Comparison of ENCODE assay signal across 18 cellular contexts in genomic region chr4:139333046-139333445, GRCh38. TPM values are rescaled to one million over a fixed set of nuclear protein-coding genes. Genes with fewer than 3 reads are reported as not detected.
"Had no signal": no experiment of that assay in that cellular context is flagged by ENCODE, and none has a peak within 500 bp of the region (broad histone marks: within the 10 kb centered on the region; RNA-seq: fewer than 3 reads in every experiment).

No MANE protein-coding gene starts in this region.

- H3K27me3 ChIP-seq: neutrophil, SJCRH30, thyroid gland had no signal

- FAIRE-seq: endothelial cell of umbilical vein, TTC549 had no signal

- H3K27me3 Mint-ChIP-seq: activated B cell treated with CpG ODN at 0.5 μM for 24 hours; naive thymus-derived CD8-positive, alpha-beta T cell; stimulated activated naive B cell treated with anti-CD40 and anti-IgM and Interleukin-4, amounts not matched to agents 10 μg/mL and 1 μg/mL and 100 μg/mL, for 72 hours had no signal

- H3K27ac Mint-ChIP-seq: activated B cell treated with CpG ODN at 0.5 μM for 24 hours; stimulated activated naive B cell treated with anti-CD40 and anti-IgM and Interleukin-4, amounts not matched to agents 10 μg/mL and 1 μg/mL and 100 μg/mL, for 72 hours had no signal

- H3K4me3 Mint-ChIP-seq: activated B cell treated with CpG ODN at 0.5 μM for 24 hours; naive thymus-derived CD8-positive, alpha-beta T cell; stimulated activated naive B cell treated with anti-CD40 and anti-IgM and Interleukin-4, amounts not matched to agents 10 μg/mL and 1 μg/mL and 100 μg/mL, for 72 hours had no signal

- H3K4me1 ChIP-seq: SJCRH30, thyroid gland had no signal

- DNase-seq: activated B cell treated with CpG ODN at 0.5 μM for 24 hours; activated CD4-positive, alpha-beta T cell treated with anti-CD3 and anti-CD28 coated beads, Interleukin-2, amount 50 U/mL, for 48 hours; activated CD8-positive, alpha-beta memory T cell treated with anti-CD3 and anti-CD28 coated beads, Interleukin-2, amount 50 U/mL, for 4 hours; activated effector memory CD4-positive, alpha-beta T cell treated with anti-CD3 and anti-CD28 coated beads, Interleukin-2, amount 50 U/mL, for 16 hours; effector CD4-positive, alpha-beta T cell; foreskin melanocyte; kidney glomerular epithelial cell; mesenchymal stem cell; naive thymus-derived CD8-positive, alpha-beta T cell; retina; SJCRH30; stimulated activated CD4-positive, alpha-beta T cell treated with anti-CD3 and anti-CD28 coated beads, Interleukin-2, amount 100 ng/mL, for 48 hours; stimulated activated naive B cell treated with anti-CD40 and anti-IgM and Interleukin-4, amounts not matched to agents 10 μg/mL and 1 μg/mL and 100 μg/mL, for 72 hours; thyroid gland had no signal

- H3K27ac ChIP-seq: coronary artery, neutrophil, SJCRH30, thyroid gland had no signal

- H3K9me3 Mint-ChIP-seq: activated B cell treated with CpG ODN at 0.5 μM for 24 hours; stimulated activated naive B cell treated with anti-CD40 and anti-IgM and Interleukin-4, amounts not matched to agents 10 μg/mL and 1 μg/mL and 100 μg/mL, for 72 hours had no signal

- ATAC-seq: naive thymus-derived CD8-positive, alpha-beta T cell; stimulated activated naive B cell treated with anti-CD40 and anti-IgM and Interleukin-4, amounts not matched to agents 10 μg/mL and 1 μg/mL and 100 μg/mL, for 72 hours had no signal

RNA-seq across cellular contexts. Expression of gene MGARP, which starts 53.0 kb away (rescaled TPM):
- total RNA-seq: activated B cell treated with CpG ODN at 0.5 μM for 24 hours had no signal
